In genomic region chr14:89736866-89737265, GRCh38 we compare ENCODE assay signal across 27 cellular contexts.
"Had no signal": no experiment of that assay in that cellular context is flagged by ENCODE, and none has a peak within 500 bp of the region (broad histone marks: within the 10 kb centered on the region; RNA-seq: fewer than 3 reads in every experiment).

No MANE protein-coding gene starts in this region.

- ATAC-seq: activated CD4-positive, alpha-beta T cell treated with anti-CD3 and anti-CD28 coated beads for 36 hours; activated CD8-positive, alpha-beta memory T cell treated with anti-CD3 and anti-CD28 coated beads, Interleukin-2, amount 10 ng/mL, durations not matched to agents 7 days and 5 days; activated CD8-positive, alpha-beta T cell treated with anti-CD3 and anti-CD28 coated beads, Interleukin-2, amount 10 ng/mL, durations not matched to agents 7 days and 5 days; activated naive CD4-positive, alpha-beta T cell treated with anti-CD3 and anti-CD28 coated beads, Interleukin-2, amount 50 U/mL, for 72 hours; gastroesophageal sphincter; left lobe of liver; lower lobe of right lung; natural killer cell; psoas muscle had no signal

- H3K4me1 ChIP-seq: gastroesophageal sphincter, lower lobe of right lung, neural progenitor cell, parathyroid adenoma, psoas muscle, tibial nerve had no signal

- H3K27ac ChIP-seq: epithelial cell of prostate, esophagus squamous epithelium, gastroesophageal sphincter, lower lobe of right lung, neural progenitor cell, parathyroid adenoma, psoas muscle, suprapubic skin, tibial nerve had no signal

- H3K9ac ChIP-seq: neural progenitor cell, parathyroid adenoma had no signal

- H3K4me3 ChIP-seq: esophagus squamous epithelium, gastroesophageal sphincter, lower lobe of right lung, neural progenitor cell, psoas muscle, suprapubic skin, tibial nerve had no signal

- H2AFZ ChIP-seq: neural progenitor cell, parathyroid adenoma had no signal

- H3K36me3 ChIP-seq: esophagus squamous epithelium, gastroesophageal sphincter, lower lobe of right lung, neural progenitor cell, suprapubic skin, tibial nerve had no signal

- DNase-seq: activated CD4-positive, alpha-beta T cell treated with anti-CD3 and anti-CD28 coated beads for 36 hours; activated CD4-positive, CD25-positive, alpha-beta regulatory T cell; activated CD8-positive, alpha-beta memory T cell treated with anti-CD3 and anti-CD28 coated beads, Interleukin-2, amount 10 ng/mL, durations not matched to agents 7 days and 5 days; activated CD8-positive, alpha-beta T cell treated with anti-CD3 and anti-CD28 coated beads, Interleukin-2, amount 10 ng/mL, durations not matched to agents 7 days and 5 days; activated naive CD4-positive, alpha-beta T cell; activated T-cell treated with anti-CD3 and anti-CD28 coated beads, Interleukin-2, amount 50 U/mL, for 48 hours; aorta; caudate nucleus; esophagus squamous epithelium; hypothalamus; immature natural killer cell; kidney glomerular epithelial cell; lower lobe of right lung; mesendoderm; natural killer cell; occipital lobe; psoas muscle; stimulated activated naive CD4-positive, alpha-beta T cell; T-helper 1 cell had no signal

- H3K79me2 ChIP-seq: parathyroid adenoma had no signal

- H3K4me2 ChIP-seq: neural progenitor cell had no signal

- H3K27me3 ChIP-seq: esophagus squamous epithelium, gastroesophageal sphincter, neural progenitor cell, suprapubic skin, tibial nerve had no signal

- H3K9me3 ChIP-seq: esophagus squamous epithelium, suprapubic skin had no signal
